10 cellular contexts compared by ENCODE assay signal in the genomic region with DNA sequence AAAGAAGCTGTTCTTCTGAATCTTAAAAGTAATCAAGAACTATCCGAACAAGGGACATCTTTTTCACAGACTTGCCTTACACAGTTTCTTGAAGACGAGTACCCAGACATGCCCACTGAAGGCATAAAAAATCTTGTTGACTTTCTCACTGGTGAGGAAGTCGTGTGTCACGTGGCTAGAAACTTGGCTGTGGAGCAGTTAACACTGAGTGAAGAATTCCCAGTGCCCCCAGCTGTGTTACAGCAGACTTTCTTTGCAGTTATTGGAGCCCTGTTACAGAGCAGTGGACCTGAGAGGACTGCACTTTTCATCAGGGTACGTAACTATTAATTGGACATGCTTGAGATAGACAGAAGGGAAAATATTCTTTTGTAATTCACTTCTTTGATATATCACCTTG. TPM values are rescaled to one million over a fixed set of nuclear protein-coding genes. Genes with fewer than 3 reads are reported as not detected.
DNase-seq lines count a peak whose midpoint lies in the region; ATAC-seq, FAIRE-seq and TF ChIP-seq lines count a peak whose summit lies in the region.
"Had no signal": no experiment of that assay in that cellular context is flagged by ENCODE, and none has a peak within 500 bp of the region (broad histone marks: within the 10 kb centered on the region; RNA-seq: fewer than 3 reads in every experiment).

No MANE protein-coding gene starts in this region.

- peaks cover 16% of the 10 kb centered on the region for H3K4me1 ChIP-seq in stomach smooth muscle (ENCODE audit: control insufficient read depth, insufficient read depth, low read length)

- FAIRE-seq in H54 (lab: Jason Lieb, UNC), result no peak
- FAIRE-seq: HTR-8/SVneo had no signal

- H3K9me3 ChIP-seq in stomach smooth muscle (ENCODE audit: control insufficient read depth in 2 of 2, low read length in 2 of 2), result no peaks in the 10 kb centered on the region
- H3K9me3 ChIP-seq: SJSA1 had no signal

- H3K9ac ChIP-seq in stomach smooth muscle (ENCODE audit: low read length in 2 of 2), result no peak overlapping the region

- no peak for TF ChIP-seq POLR2A in H54 (IDR thresholded peaks at IDR 0.05; ENCODE audit: low read depth, low read length)

- peaks cover 62% of the 10 kb centered on the region for H3K4me1 Mint-ChIP-seq in activated CD8-positive, alpha-beta memory T cell treated with anti-CD3 and anti-CD28 coated beads, Interleukin-2, amount 10 ng/mL, durations not matched to agents 7 days and 5 days
- peaks cover 63% of the 10 kb centered on the region for H3K4me1 Mint-ChIP-seq in activated CD4-positive, alpha-beta memory T cell treated with anti-CD3 and anti-CD28 coated beads, Interleukin-2, amount 10 ng/mL, durations not matched to agents 7 days and 5 days

- no peak overlapping the region for H3K27ac ChIP-seq in stomach smooth muscle (ENCODE audit: low read length)
- H3K27ac ChIP-seq: SJSA1 had no signal

- POLR2A ChIA-PET in activated CD4-positive, alpha-beta memory T cell treated with anti-CD3 and anti-CD28 coated beads, Interleukin-2, amount 10 ng/mL, durations not matched to agents 7 days and 5 days (lab: Charles Lee), result interaction anchor here (0.8 kb wide), 1 partner anchor 12 kb away, joined by 3 read pairs; no protein-coding TSS in a partner anchor

- no peaks in the 10 kb centered on the region for H3K27me3 Mint-ChIP-seq in activated CD8-positive, alpha-beta memory T cell treated with anti-CD3 and anti-CD28 coated beads, Interleukin-2, amount 10 ng/mL, durations not matched to agents 7 days and 5 days
- H3K27me3 Mint-ChIP-seq in activated CD4-positive, alpha-beta memory T cell treated with anti-CD3 and anti-CD28 coated beads, Interleukin-2, amount 10 ng/mL, durations not matched to agents 7 days and 5 days, result no peaks in the 10 kb centered on the region

- peak overlapping the region; percentile 26 for H3K4me3 Mint-ChIP-seq in activated CD8-positive, alpha-beta memory T cell treated with anti-CD3 and anti-CD28 coated beads, Interleukin-2, amount 10 ng/mL, durations not matched to agents 7 days and 5 days
- H3K4me3 Mint-ChIP-seq in activated CD4-positive, alpha-beta memory T cell treated with anti-CD3 and anti-CD28 coated beads, Interleukin-2, amount 10 ng/mL, durations not matched to agents 7 days and 5 days, result peak overlapping the region; percentile 39

- H3K27ac Mint-ChIP-seq in activated CD8-positive, alpha-beta memory T cell treated with anti-CD3 and anti-CD28 coated beads, Interleukin-2, amount 10 ng/mL, durations not matched to agents 7 days and 5 days, result peak overlapping the region; percentile 40
- H3K27ac Mint-ChIP-seq in activated CD4-positive, alpha-beta memory T cell treated with anti-CD3 and anti-CD28 coated beads, Interleukin-2, amount 10 ng/mL, durations not matched to agents 7 days and 5 days, result peak overlapping the region; percentile 42

- peaks cover 10 to 14% of the 10 kb centered on the region in 2 donors for H3K36me3 ChIP-seq in stomach smooth muscle (ENCODE audit: control insufficient read depth in 2 of 2, insufficient read depth in 2 of 2, low read length in 2 of 2)

- CTCF ChIA-PET in activated CD8-positive, alpha-beta memory T cell treated with anti-CD3 and anti-CD28 coated beads, Interleukin-2, amount 10 ng/mL, durations not matched to agents 7 days and 5 days (lab: Charles Lee), result interaction anchor here (3.4 kb wide), 1 partner anchor 10 kb away, joined by 40 read pairs; no protein-coding TSS in a partner anchor
- CTCF ChIA-PET in activated CD4-positive, alpha-beta memory T cell treated with anti-CD3 and anti-CD28 coated beads, Interleukin-2, amount 10 ng/mL, durations not matched to agents 7 days and 5 days (lab: Charles Lee), result interaction anchor here (3.7 kb wide), 1 partner anchor 11 kb away, joined by 37 read pairs; no protein-coding TSS in a partner anchor

- DNase-seq in activated CD8-positive, alpha-beta memory T cell treated with anti-CD3 and anti-CD28 coated beads, Interleukin-2, amount 10 ng/mL, durations not matched to agents 7 days and 5 days, result no peak
- no peak for DNase-seq in activated CD8-positive, alpha-beta memory T cell treated with anti-CD3 and anti-CD28 coated beads, Interleukin-2, amount 50 U/mL, for 48 hours
- no peak for DNase-seq in activated CD4-positive, alpha-beta memory T cell treated with anti-CD3 and anti-CD28 coated beads, Interleukin-2, amount 10 ng/mL, durations not matched to agents 7 days and 5 days
- DNase-seq in globus pallidus (ENCODE audit: low spot score), result peak; percentile 54
- no peak for DNase-seq in H54 (ENCODE audit: insufficient read length, low spot score)

- ATAC-seq in activated CD8-positive, alpha-beta memory T cell treated with anti-CD3 and anti-CD28 coated beads, Interleukin-2, amount 10 ng/mL, durations not matched to agents 7 days and 5 days, result no peak
- ATAC-seq in HG03521 (IDR thresholded peaks at IDR 0.05; ENCODE audit: unreplicated experiment) (no peak), HG03469 (IDR thresholded peaks at IDR 0.05; ENCODE audit: unreplicated experiment) (no peak)

- H3K9me3 Mint-ChIP-seq in activated CD8-positive, alpha-beta memory T cell treated with anti-CD3 and anti-CD28 coated beads, Interleukin-2, amount 10 ng/mL, durations not matched to agents 7 days and 5 days (ENCODE audit: low read depth), result no peaks in the 10 kb centered on the region
- H3K9me3 Mint-ChIP-seq in activated CD4-positive, alpha-beta memory T cell treated with anti-CD3 and anti-CD28 coated beads, Interleukin-2, amount 10 ng/mL, durations not matched to agents 7 days and 5 days, result no peaks in the 10 kb centered on the region

- H3K4me3 ChIP-seq in stomach smooth muscle (ENCODE audit: low read length in 2 of 2), result peak overlapping the region; percentile 30 to 44
- H3K4me3 ChIP-seq: SJSA1 had no signal

- H3K27me3 ChIP-seq in stomach smooth muscle (ENCODE audit: control insufficient read depth in 1 of 2, insufficient read depth in 2 of 2, low read length in 2 of 2), result no peaks in the 10 kb centered on the region
- H3K27me3 ChIP-seq: SJSA1 had no signal

- H3K36me3 Mint-ChIP-seq in activated CD8-positive, alpha-beta memory T cell treated with anti-CD3 and anti-CD28 coated beads, Interleukin-2, amount 10 ng/mL, durations not matched to agents 7 days and 5 days, result peaks cover 37% of the 10 kb centered on the region
- H3K36me3 Mint-ChIP-seq in activated CD4-positive, alpha-beta memory T cell treated with anti-CD3 and anti-CD28 coated beads, Interleukin-2, amount 10 ng/mL, durations not matched to agents 7 days and 5 days (ENCODE audit: low read depth), result peaks cover 43% of the 10 kb centered on the region

RNA-seq across cellular contexts. Expression of a gene that starts 2.4 kb away (rescaled TPM):
- 10 to 100 TPM; 30.4 to 34.9 TPM for total RNA-seq in activated CD8-positive, alpha-beta memory T cell treated with anti-CD3 and anti-CD28 coated beads, Interleukin-2, amount 10 ng/mL, durations not matched to agents 7 days and 5 days
- 10 to 100 TPM; 32.5 to 33.0 TPM for total RNA-seq in activated CD4-positive, alpha-beta memory T cell treated with anti-CD3 and anti-CD28 coated beads, Interleukin-2, amount 10 ng/mL, durations not matched to agents 7 days and 5 days

RNA-seq across cellular contexts. Expression of a gene that starts 14.6 kb away (rescaled TPM):
- 10 to 100 TPM; 29.2 to 55.0 TPM for total RNA-seq in activated CD8-positive, alpha-beta memory T cell treated with anti-CD3 and anti-CD28 coated beads, Interleukin-2, amount 10 ng/mL, durations not matched to agents 7 days and 5 days
- 10 to 100 TPM; 66.2 to 70.9 TPM for total RNA-seq in activated CD4-positive, alpha-beta memory T cell treated with anti-CD3 and anti-CD28 coated beads, Interleukin-2, amount 10 ng/mL, durations not matched to agents 7 days and 5 days
